In genomic region chr9:124841422-124841821, GRCh38 we compare ENCODE assay signal across 32 cellular contexts. TPM values are rescaled to one million over a fixed set of nuclear protein-coding genes. Genes with fewer than 3 reads are reported as not detected.
"Had no signal": no experiment of that assay in that cellular context is flagged by ENCODE, and none has a peak within 500 bp of the region (broad histone marks: within the 10 kb centered on the region; RNA-seq: fewer than 3 reads in every experiment).

No MANE protein-coding gene starts in this region.

- H3K9me3 ChIP-seq: adrenal gland, body of pancreas, gastroesophageal sphincter, neutrophil, sigmoid colon, stomach, tibial artery had no signal

- H3K27ac ChIP-seq: adrenal gland, body of pancreas, gastroesophageal sphincter, neutrophil, sigmoid colon, stomach, tibial artery had no signal

- H3K4me2 ChIP-seq: smooth muscle cell had no signal

- H3K36me3 Mint-ChIP-seq: activated naive CD8-positive, alpha-beta T cell treated with anti-CD3 and anti-CD28 coated beads for 36 hours; natural killer cell treated with Interleukin-12 subunit alpha and Interleukin-12 subunit beta and Interleukin-15 and Interleukin-18, amount 100 ng/mL, for 72 hours; stimulated activated naive B cell treated with anti-CD40 and anti-IgM and Interleukin-4, amounts not matched to agents 10 μg/mL and 1 μg/mL and 100 μg/mL, for 72 hours had no signal

- ATAC-seq: activated CD4-positive, alpha-beta T cell treated with anti-CD3 and anti-CD28 coated beads for 36 hours; effector memory CD8-positive, alpha-beta T cell; gastroesophageal sphincter; left colon; natural killer cell treated with Interleukin-12 subunit alpha and Interleukin-12 subunit beta and Interleukin-15 and Interleukin-18, amount 100 ng/mL, for 72 hours; stimulated activated naive B cell treated with anti-CD40 and anti-IgM and Interleukin-4, amounts not matched to agents 10 μg/mL and 1 μg/mL and 100 μg/mL, for 72 hours had no signal

- DNase-seq: activated CD4-positive, alpha-beta T cell treated with anti-CD3 and anti-CD28 coated beads for 36 hours; activated CD4-positive, CD25-positive, alpha-beta regulatory T cell; activated effector memory CD4-positive, alpha-beta T cell treated with anti-CD3 and anti-CD28 coated beads, Interleukin-2, amount 50 U/mL, for 16 hours; activated naive CD4-positive, alpha-beta T cell treated with anti-CD3 and anti-CD28 coated beads for 36 hours; activated naive CD8-positive, alpha-beta T cell treated with anti-CD3 and anti-CD28 coated beads for 36 hours; activated T-cell treated with anti-CD3 and anti-CD28 coated beads, Interleukin-2, amount 50 U/mL, for 1 hour; adrenal gland; aorta; body of pancreas; cortex of kidney; effector memory CD8-positive, alpha-beta T cell; erythroblast; hippocampal formation; left colon; sigmoid colon; stimulated activated CD4-positive, alpha-beta T cell treated with anti-CD3 and anti-CD28 coated beads, Interleukin-1b, Interleukin-23, amount 100 ng/mL, for 48 hours; stimulated activated CD4-positive, alpha-beta T cell treated with anti-CD3 and anti-CD28 coated beads, Interleukin-4, amount 100 ng/mL, for 4 hours; stimulated activated CD8-positive, alpha-beta memory T cell treated with anti-CD3 and anti-CD28 coated beads, Interleukin-4, amount 100 ng/mL, for 48 hours; stimulated activated naive B cell treated with anti-CD40 and anti-IgM and Interleukin-4, amounts not matched to agents 10 μg/mL and 1 μg/mL and 100 μg/mL, for 72 hours; stomach; tibial artery had no signal

- H3K9me3 Mint-ChIP-seq: activated naive CD4-positive, alpha-beta T cell treated with anti-CD3 and anti-CD28 coated beads for 36 hours; activated naive CD8-positive, alpha-beta T cell treated with anti-CD3 and anti-CD28 coated beads for 36 hours; activated T-helper 1 cell treated with anti-CD3 and anti-CD28 coated beads, Interleukin-12 subunit alpha, Interleukin-12 subunit beta, Interleukin-2, Interleukin-4 antibody, amounts not matched to agents 30 ng/mL and 10 ng/mL and 1 ng/mL, durations not matched to agents 14 hours and 24 hours and 36 hours; effector memory CD8-positive, alpha-beta T cell; natural killer cell treated with Interleukin-12 subunit alpha and Interleukin-12 subunit beta and Interleukin-15 and Interleukin-18, amount 100 ng/mL, for 72 hours; stimulated activated naive B cell treated with anti-CD40 and anti-IgM and Interleukin-4, amounts not matched to agents 10 μg/mL and 1 μg/mL and 100 μg/mL, for 72 hours had no signal

- H3K4me1 ChIP-seq: gastroesophageal sphincter, tibial artery had no signal

- H3K4me3 Mint-ChIP-seq: activated CD4-positive, alpha-beta T cell treated with anti-CD3 and anti-CD28 coated beads for 36 hours; activated naive CD4-positive, alpha-beta T cell treated with anti-CD3 and anti-CD28 coated beads for 36 hours; activated naive CD8-positive, alpha-beta T cell treated with anti-CD3 and anti-CD28 coated beads for 36 hours; activated T-helper 1 cell treated with anti-CD3 and anti-CD28 coated beads, Interleukin-12 subunit alpha, Interleukin-12 subunit beta, Interleukin-2, Interleukin-4 antibody, amounts not matched to agents 30 ng/mL and 10 ng/mL and 1 ng/mL, durations not matched to agents 14 hours and 24 hours and 36 hours; effector memory CD8-positive, alpha-beta T cell; natural killer cell treated with Interleukin-12 subunit alpha and Interleukin-12 subunit beta and Interleukin-15 and Interleukin-18, amount 100 ng/mL, for 72 hours; stimulated activated naive B cell treated with anti-CD40 and anti-IgM and Interleukin-4, amounts not matched to agents 10 μg/mL and 1 μg/mL and 100 μg/mL, for 72 hours had no signal

- H3K36me3 ChIP-seq: adrenal gland, gastroesophageal sphincter, neutrophil, sigmoid colon, stomach, tibial artery had no signal

- H3K4me3 ChIP-seq: adrenal gland, body of pancreas, gastroesophageal sphincter, sigmoid colon, smooth muscle cell, stomach, tibial artery had no signal

- H3K27me3 ChIP-seq: adrenal gland, body of pancreas, gastroesophageal sphincter, sigmoid colon had no signal

- H3K4me1 Mint-ChIP-seq: activated CD4-positive, alpha-beta T cell treated with anti-CD3 and anti-CD28 coated beads for 36 hours; activated naive CD8-positive, alpha-beta T cell treated with anti-CD3 and anti-CD28 coated beads for 36 hours had no signal

- H3K27ac Mint-ChIP-seq: activated CD4-positive, alpha-beta T cell treated with anti-CD3 and anti-CD28 coated beads for 36 hours; activated naive CD4-positive, alpha-beta T cell treated with anti-CD3 and anti-CD28 coated beads for 36 hours; activated naive CD8-positive, alpha-beta T cell treated with anti-CD3 and anti-CD28 coated beads for 36 hours; activated T-helper 1 cell treated with anti-CD3 and anti-CD28 coated beads, Interleukin-12 subunit alpha, Interleukin-12 subunit beta, Interleukin-2, Interleukin-4 antibody, amounts not matched to agents 30 ng/mL and 10 ng/mL and 1 ng/mL, durations not matched to agents 14 hours and 24 hours and 36 hours; effector memory CD8-positive, alpha-beta T cell; natural killer cell treated with Interleukin-12 subunit alpha and Interleukin-12 subunit beta and Interleukin-15 and Interleukin-18, amount 100 ng/mL, for 72 hours; stimulated activated naive B cell treated with anti-CD40 and anti-IgM and Interleukin-4, amounts not matched to agents 10 μg/mL and 1 μg/mL and 100 μg/mL, for 72 hours had no signal

RNA-seq across cellular contexts. Expression of gene WDR38, which starts 11.8 kb away (rescaled TPM):
- total RNA-seq: activated CD4-positive, alpha-beta T cell treated with anti-CD3 and anti-CD28 coated beads for 36 hours; activated naive CD4-positive, alpha-beta T cell treated with anti-CD3 and anti-CD28 coated beads for 36 hours; activated naive CD8-positive, alpha-beta T cell treated with anti-CD3 and anti-CD28 coated beads for 36 hours; activated T-helper 1 cell treated with anti-CD3 and anti-CD28 coated beads, Interleukin-12 subunit alpha, Interleukin-12 subunit beta, Interleukin-2, Interleukin-4 antibody, amounts not matched to agents 30 ng/mL and 10 ng/mL and 1 ng/mL, durations not matched to agents 14 hours and 24 hours and 36 hours; adrenal gland; aorta; gastroesophageal sphincter; left colon; lower leg skin; natural killer cell treated with Interleukin-12 subunit alpha and Interleukin-12 subunit beta and Interleukin-15 and Interleukin-18, amount 100 ng/mL, for 72 hours; osteocyte; posterior vena cava; renal cortical epithelial cell; sigmoid colon; smooth muscle cell; stomach; T-helper 1 cell treated with Interleukin-12 subunit alpha and Interleukin-12 subunit beta and Interleukin-4 antibody, amounts not matched to agents 30 ng/mL and 1 ng/mL, for 36 hours had no signal
- polyA plus RNA-seq: keratinocyte, sigmoid colon, smooth muscle cell, stomach had no signal
